ENCODE assay signal across 8 cellular contexts in the genomic region with DNA sequence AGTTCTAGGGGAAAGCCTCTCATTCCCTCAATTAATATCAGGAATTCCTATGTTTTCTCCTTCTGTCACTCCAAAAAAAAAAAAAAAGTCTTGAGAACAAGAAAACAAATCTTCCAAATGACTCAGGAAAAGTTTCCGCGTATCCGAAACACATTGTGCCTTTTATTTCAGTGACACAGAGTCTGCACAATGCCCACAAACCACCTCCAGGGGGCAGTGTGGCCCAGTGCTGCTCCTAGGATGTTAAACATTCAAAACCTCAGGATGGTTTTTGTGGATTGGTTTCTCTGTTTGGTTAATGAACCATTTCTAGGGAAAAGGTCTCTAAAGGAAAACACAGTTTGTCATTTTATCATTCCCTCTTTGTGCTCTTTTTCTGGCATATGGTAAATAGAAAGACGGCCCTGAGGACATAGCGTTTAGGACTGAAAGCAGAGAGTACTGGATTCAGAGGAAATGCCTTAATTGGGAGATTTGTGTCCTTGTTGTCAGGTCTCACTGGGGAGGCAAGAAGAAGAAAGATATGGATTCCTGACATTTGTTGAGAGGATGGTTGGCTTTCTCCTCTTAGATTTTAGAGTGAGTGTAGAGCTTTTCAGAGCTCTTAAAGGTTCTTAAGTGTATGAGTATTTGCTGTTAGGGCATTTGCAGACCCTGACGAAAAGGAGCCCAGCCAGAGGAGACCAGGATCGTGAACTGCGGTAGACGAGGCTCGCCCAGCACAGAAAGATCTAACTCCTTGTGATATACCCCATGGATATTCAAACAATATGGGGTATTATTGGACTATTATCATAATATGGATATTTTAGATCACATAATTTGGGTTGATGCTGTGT.
A peak's percentile ranks its signal among the peaks of the same experiment; 100 is the strongest.
DNase-seq lines count a peak whose midpoint lies in the region; ATAC-seq and TF ChIP-seq lines count a peak whose summit lies in the region.

No MANE protein-coding gene starts in this region.

- H3K36me3 ChIP-seq in BJ (ENCODE audit: control insufficient read depth, insufficient read depth, low read length) (no peaks in the 10 kb centered on the region), Panc1 (ENCODE audit: control insufficient read depth, insufficient read depth, low read length) (no peaks in the 10 kb centered on the region)

- H3K9me3 ChIP-seq in Panc1 (ENCODE audit: control insufficient read depth, insufficient read depth, low read depth, low read length) = no peaks in the 10 kb centered on the region

- H3K4me3 Mint-ChIP-seq in activated T-helper 1 cell treated with anti-CD3 and anti-CD28 coated beads, Interleukin-12 subunit alpha, Interleukin-12 subunit beta, Interleukin-2, Interleukin-4 antibody, amounts not matched to agents 30 ng/mL and 10 ng/mL and 1 ng/mL, durations not matched to agents 14 hours and 24 hours and 36 hours = no peak overlapping the region
- peak overlapping the region; percentile 0 for H3K4me3 Mint-ChIP-seq in nephron progenitor cell

- H3K4me1 ChIP-seq in Panc1 (ENCODE audit: control insufficient read depth, insufficient read depth, low read length) = no peaks in the 10 kb centered on the region

- ATAC-seq in GM19025 (IDR thresholded peaks at IDR 0.05; ENCODE audit: low read depth, unreplicated experiment) (peak; percentile 85), HG03439 (IDR thresholded peaks at IDR 0.05; ENCODE audit: unreplicated experiment) (peak; percentile 81), Panc1 (peak; percentile 78; the same call in 1 of the 2 replicates)

- in situ Hi-C loops in Panc1 (cut with HindIII; ENCODE audit: low pct_unique_long_range_greater_than_20kb, low sequenced_read_pairs) = no loop called here

- POLR2A ChIA-PET in BJ (lab: Charles Lee) = no interaction called here
- POLR2A ChIA-PET in Panc1 (lab: Charles Lee) = no interaction called here

- no TSS peak for BruUV-seq in Panc1 (replicated peaks; lab: Mats Ljungman, UMichigan)

- TF ChIP-seq CTCF in BJ (IDR thresholded peaks at IDR 0.05; ENCODE audit: insufficient read depth, low read depth, low read length) = peak; percentile 96
- peak; percentile 87 for TF ChIP-seq CTCF in Panc1 (IDR thresholded peaks at IDR 0.05)
- TF ChIP-seq CTCF in fibroblast of the aortic adventitia (IDR thresholded peaks at IDR 0.05; ENCODE audit: insufficient read depth, low read length) = peak; percentile 97
- peak; percentile 95 for TF ChIP-seq CTCF in nephron progenitor cell (IDR thresholded peaks at IDR 0.05)

- no peaks in the 10 kb centered on the region for H3K36me3 Mint-ChIP-seq in activated T-helper 1 cell treated with anti-CD3 and anti-CD28 coated beads, Interleukin-12 subunit alpha, Interleukin-12 subunit beta, Interleukin-2, Interleukin-4 antibody, amounts not matched to agents 30 ng/mL and 10 ng/mL and 1 ng/mL, durations not matched to agents 14 hours and 24 hours and 36 hours (ENCODE audit: low read depth)
- no peaks in the 10 kb centered on the region for H3K36me3 Mint-ChIP-seq in nephron progenitor cell (ENCODE audit: low read depth)

- no peak for DNase-seq in BJ (ENCODE audit: low read depth)
- peak; percentile 35 for DNase-seq in Panc1 (ENCODE audit: low read depth, low spot score)
- DNase-seq in activated T-helper 1 cell treated with anti-CD3 and anti-CD28 coated beads, Interleukin-12 subunit alpha, Interleukin-12 subunit beta, Interleukin-2, Interleukin-4 antibody, amounts not matched to agents 30 ng/mL and 10 ng/mL and 1 ng/mL, durations not matched to agents 14 hours and 24 hours and 36 hours (ENCODE audit: low spot score) = peak; percentile 25
- peak; percentile 74 for DNase-seq in fibroblast of the aortic adventitia (ENCODE audit: low read depth)
- peak; percentile 86 for DNase-seq in nephron progenitor cell
- peak in 5 of 6 experiments; percentile 8 to 33 (median 29) for DNase-seq in stimulated activated naive CD4-positive, alpha-beta T cell (lab: John Stamatoyannopoulos, UW)

- no peak overlapping the region for H3K27ac Mint-ChIP-seq in activated T-helper 1 cell treated with anti-CD3 and anti-CD28 coated beads, Interleukin-12 subunit alpha, Interleukin-12 subunit beta, Interleukin-2, Interleukin-4 antibody, amounts not matched to agents 30 ng/mL and 10 ng/mL and 1 ng/mL, durations not matched to agents 14 hours and 24 hours and 36 hours
- H3K27ac Mint-ChIP-seq in nephron progenitor cell = no peak overlapping the region

- CTCF ChIA-PET in BJ (lab: Yijun Ruan, JAX) = interaction anchor here (0.8 to 4.3 kb wide), 7 partner anchors 8 to 347 kb away, joined by 3 to 22 read pairs (median 3); no protein-coding TSS in a partner anchor
- CTCF ChIA-PET in Panc1 (lab: Charles Lee) = no interaction called here

- H3K27me3 Mint-ChIP-seq in activated T-helper 1 cell treated with anti-CD3 and anti-CD28 coated beads, Interleukin-12 subunit alpha, Interleukin-12 subunit beta, Interleukin-2, Interleukin-4 antibody, amounts not matched to agents 30 ng/mL and 10 ng/mL and 1 ng/mL, durations not matched to agents 14 hours and 24 hours and 36 hours (ENCODE audit: insufficient read depth) = peaks cover 11% of the 10 kb centered on the region
- peaks cover 13% of the 10 kb centered on the region for H3K27me3 Mint-ChIP-seq in nephron progenitor cell (ENCODE audit: low read depth, poor library complexity)

- no peak overlapping the region for H3K27ac ChIP-seq in Panc1 (ENCODE audit: low read length)

- H3K9me3 Mint-ChIP-seq in activated T-helper 1 cell treated with anti-CD3 and anti-CD28 coated beads, Interleukin-12 subunit alpha, Interleukin-12 subunit beta, Interleukin-2, Interleukin-4 antibody, amounts not matched to agents 30 ng/mL and 10 ng/mL and 1 ng/mL, durations not matched to agents 14 hours and 24 hours and 36 hours = no peaks in the 10 kb centered on the region
- H3K9me3 Mint-ChIP-seq in nephron progenitor cell = no peaks in the 10 kb centered on the region

- no peak overlapping the region for H3K4me3 ChIP-seq in BJ (ENCODE audit: low read depth, low read length)
- H3K4me3 ChIP-seq in Panc1 (ENCODE audit: low read depth in 2 of 2, low read length in 2 of 2) = no peak overlapping the region
- no peak overlapping the region for H3K4me3 ChIP-seq in fibroblast of the aortic adventitia (ENCODE audit: low read depth, low read length)

- peaks cover 6% of the 10 kb centered on the region for H3K4me1 Mint-ChIP-seq in activated T-helper 1 cell treated with anti-CD3 and anti-CD28 coated beads, Interleukin-12 subunit alpha, Interleukin-12 subunit beta, Interleukin-2, Interleukin-4 antibody, amounts not matched to agents 30 ng/mL and 10 ng/mL and 1 ng/mL, durations not matched to agents 14 hours and 24 hours and 36 hours (ENCODE audit: low read depth)
- peaks cover 9% of the 10 kb centered on the region for H3K4me1 Mint-ChIP-seq in nephron progenitor cell

- intact Hi-C loops in Panc1 (cut with micrococcal nuclease; ENCODE audit: unreplicated experiment) = loop anchor here (2.0 kb wide), 1 partner anchor 344 kb away; no protein-coding TSS in a partner anchor
- intact Hi-C loops in activated T-helper 1 cell treated with anti-CD3 and anti-CD28 coated beads, Interleukin-12 subunit alpha, Interleukin-12 subunit beta, Interleukin-2, Interleukin-4 antibody, amounts not matched to agents 30 ng/mL and 10 ng/mL and 1 ng/mL, durations not matched to agents 14 hours and 24 hours and 36 hours (cut with micrococcal nuclease) = loop anchor here (1.0 kb wide), 2 partner anchors 345 to 511 kb away; a partner anchor contains a TSS

- no peaks in the 10 kb centered on the region for H3K27me3 ChIP-seq in BJ (ENCODE audit: control insufficient read depth, insufficient read depth, low read length)
- no peaks in the 10 kb centered on the region for H3K27me3 ChIP-seq in Panc1 (ENCODE audit: control insufficient read depth, insufficient read depth, low read length)
